ENCODE assay signal across 23 cellular contexts in the genomic region with DNA sequence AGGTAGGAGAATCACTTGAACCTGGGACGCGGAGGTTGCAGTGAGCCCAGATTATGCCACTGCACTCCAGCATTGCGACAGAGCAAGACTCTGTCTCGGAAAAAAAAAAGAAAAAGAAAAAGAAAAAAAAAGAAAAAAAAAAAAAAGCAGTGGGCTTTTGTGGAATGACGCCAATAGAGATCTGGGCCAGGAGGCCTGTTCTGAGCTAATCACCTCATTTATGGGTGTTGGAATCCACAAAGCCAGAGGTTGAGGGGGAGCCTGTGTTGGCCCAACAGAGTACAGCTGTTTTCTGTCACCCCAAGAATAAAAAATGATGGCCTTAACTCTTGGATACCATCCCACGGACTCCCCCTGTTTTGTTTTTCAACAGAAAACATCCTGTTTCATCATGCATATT. TPM values are rescaled to one million over a fixed set of nuclear protein-coding genes. Genes with fewer than 3 reads are reported as not detected.
A peak's percentile ranks its signal among the peaks of the same experiment; 100 is the strongest.
DNase-seq lines count a peak whose midpoint lies in the region; ATAC-seq, FAIRE-seq and TF ChIP-seq lines count a peak whose summit lies in the region.
"Had no signal": no experiment of that assay in that cellular context is flagged by ENCODE, and none has a peak within 500 bp of the region (broad histone marks: within the 10 kb centered on the region; RNA-seq: fewer than 3 reads in every experiment).

No MANE protein-coding gene starts in this region.

- no peak for DNase-seq in CD4-positive, alpha-beta T cell
- DNase-seq in hepatocyte (ENCODE audit: low spot score) (no peak), sigmoid colon (peak; percentile 85), NCI-H2227 treated with DMSO at 0.1 percent for 48 hours (lab: John Stamatoyannopoulos, UW) (no peak)
- DNase-seq in activated CD4-positive, CD25-positive, alpha-beta regulatory T cell treated with anti-CD3 and anti-CD28 coated beads, Interleukin-2, amount 50 U/mL, for 72 hours: no peak
- DNase-seq: activated CD4-positive, alpha-beta T cell treated with anti-CD3 and anti-CD28 coated beads for 4 hours; activated naive CD4-positive, alpha-beta T cell; amygdala; DMS 273 treated with DMSO at 0.1 percent for 48 hours; effector CD8-positive, alpha-beta T cell; hippocampal formation; islet precursor cell; NCI-H2081; NCI-H524; RPMI8226; stimulated activated naive CD4-positive, alpha-beta T cell; trophoblast cell had no signal

- H3K9me2 ChIP-seq in hepatocyte (replicated peaks; ENCODE audit: insufficient read depth): no peaks in the 10 kb centered on the region

- no peak for TF ChIP-seq CTCF in CD4-positive, alpha-beta T cell (IDR thresholded peaks at IDR 0.05)
- TF ChIP-seq CTCF in hepatocyte (IDR thresholded peaks at IDR 0.05; ENCODE audit: poor library complexity) (no peak), sigmoid colon (IDR thresholded peaks at IDR 0.05) (no peak)

- no peaks in the 10 kb centered on the region for H3K9me3 Mint-ChIP-seq in CD4-positive, alpha-beta T cell
- no peaks in the 10 kb centered on the region for H3K9me3 Mint-ChIP-seq in stimulated activated memory B cell treated with anti-CD40 and anti-IgM and Interleukin-4, amounts not matched to agents 10 μg/mL and 1 μg/mL and 100 μg/mL, for 72 hours

- intact Hi-C loops in CD4-positive, alpha-beta T cell (cut with DNase I, micrococcal nuclease): no loop called here
- intact Hi-C loops in sigmoid colon (cut with DNase I): no loop called here

- TF ChIP-seq POLR2A in sigmoid colon (IDR thresholded peaks at IDR 0.05): no peak
- TF ChIP-seq POLR2A in GM18505 (IDR thresholded peaks at IDR 0.05; ENCODE audit: borderline replicate concordance, extremely low read depth, insufficient read depth, insufficient read length): no peak

- no peak overlapping the region for H3K4me3 ChIP-seq in hepatocyte
- H3K4me3 ChIP-seq in sigmoid colon: no peak overlapping the region
- H3K4me3 ChIP-seq: BLaER1 treated with 17β-estradiol and CSF1 and Interleukin-3, amounts not matched to agents 10 nM and 100 nM had no signal

- peak overlapping the region; percentile 80 for H3K27ac Mint-ChIP-seq in CD4-positive, alpha-beta T cell
- H3K27ac Mint-ChIP-seq in stimulated activated memory B cell treated with anti-CD40 and anti-IgM and Interleukin-4, amounts not matched to agents 10 μg/mL and 1 μg/mL and 100 μg/mL, for 72 hours: no peak overlapping the region

- H3K4me2 ChIP-seq in hepatocyte: no peak overlapping the region
- H3K4me2 ChIP-seq: KMS-11 had no signal

- no peak overlapping the region for H3K4me3 Mint-ChIP-seq in CD4-positive, alpha-beta T cell
- H3K4me3 Mint-ChIP-seq in stimulated activated memory B cell treated with anti-CD40 and anti-IgM and Interleukin-4, amounts not matched to agents 10 μg/mL and 1 μg/mL and 100 μg/mL, for 72 hours: no peak overlapping the region

- no peak for ATAC-seq in CD4-positive, alpha-beta T cell (ENCODE audit: poor library complexity)
- ATAC-seq in stimulated activated memory B cell treated with anti-CD40 and anti-IgM and Interleukin-4, amounts not matched to agents 10 μg/mL and 1 μg/mL and 100 μg/mL, for 72 hours: no peak
- ATAC-seq in GM18505 (IDR thresholded peaks at IDR 0.05; ENCODE audit: unreplicated experiment): no peak

- WGBS in hepatocyte (ENCODE audit: low lambda C conversion rate, missing lambda C conversion rate): 84% methylated on average over 6 of the region's 6 CpGs
- 79 to 89% methylated on average over 6 of the region's 6 CpGs for WGBS in sigmoid colon, 2 donors

- peaks cover 47% of the 10 kb centered on the region for H3K36me3 Mint-ChIP-seq in CD4-positive, alpha-beta T cell (ENCODE audit: low read depth)
- H3K36me3 Mint-ChIP-seq in stimulated activated memory B cell treated with anti-CD40 and anti-IgM and Interleukin-4, amounts not matched to agents 10 μg/mL and 1 μg/mL and 100 μg/mL, for 72 hours: peaks cover 25% of the 10 kb centered on the region

- H3K79me2 ChIP-seq in hepatocyte: peaks cover 50% of the 10 kb centered on the region

- peaks cover 80% of the 10 kb centered on the region for H3K4me1 Mint-ChIP-seq in CD4-positive, alpha-beta T cell (ENCODE audit: low read depth)
- H3K4me1 Mint-ChIP-seq in stimulated activated memory B cell treated with anti-CD40 and anti-IgM and Interleukin-4, amounts not matched to agents 10 μg/mL and 1 μg/mL and 100 μg/mL, for 72 hours: peaks cover 55% of the 10 kb centered on the region

- POLR2A ChIA-PET in CD4-positive, alpha-beta T cell (lab: Charles Lee): no interaction called here

- H3K4me1 ChIP-seq in hepatocyte (ENCODE audit: insufficient read depth) (no peaks in the 10 kb centered on the region), sigmoid colon (peaks cover 0 to 5% (median 0%) of the 10 kb centered on the region in 4 donors)

- CTCF ChIA-PET in CD4-positive, alpha-beta T cell (lab: Charles Lee): interaction anchor here (0.7 to 1.5 kb wide), 3 partner anchors 15 to 155 kb away, joined by 3 to 4 read pairs (median 3); partner anchors contain the start of gene C9orf40

- H3K27ac ChIP-seq in CD4-positive, alpha-beta T cell (ENCODE audit: low read depth, low read length): no peak overlapping the region
- H3K27ac ChIP-seq in hepatocyte (peak overlapping the region; percentile 37), sigmoid colon (peak overlapping the region in 3 of 4 donors; percentile 33 to 50 (median 35))
- H3K27ac ChIP-seq: BLaER1 treated with 17β-estradiol and CSF1 and Interleukin-3, amounts not matched to agents 10 nM and 100 nM; KMS-11 had no signal

- TF ChIP-seq EP300 in sigmoid colon (IDR thresholded peaks at IDR 0.05): no peak

- H3K27me3 ChIP-seq in CD4-positive, alpha-beta T cell (ENCODE audit: control insufficient read depth, insufficient read depth, low read length): no peaks in the 10 kb centered on the region
- H3K27me3 ChIP-seq in hepatocyte (no peaks in the 10 kb centered on the region), sigmoid colon (no peaks in the 10 kb centered on the region)
- H3K27me3 ChIP-seq: BLaER1 treated with 17β-estradiol and CSF1 and Interleukin-3, amounts not matched to agents 10 nM and 100 nM had no signal

- peak; percentile 95 for FAIRE-seq in endometrium (lab: Jason Lieb, UNC)
- FAIRE-seq: TTC549 had no signal

- H3K27me3 Mint-ChIP-seq in CD4-positive, alpha-beta T cell: no peaks in the 10 kb centered on the region
- H3K27me3 Mint-ChIP-seq in stimulated activated memory B cell treated with anti-CD40 and anti-IgM and Interleukin-4, amounts not matched to agents 10 μg/mL and 1 μg/mL and 100 μg/mL, for 72 hours: no peaks in the 10 kb centered on the region

- no peaks in the 10 kb centered on the region for H4K20me1 ChIP-seq in hepatocyte (ENCODE audit: insufficient read depth, poor library complexity, severe bottlenecking)

- no peaks in the 10 kb centered on the region for H3K9me3 ChIP-seq in CD4-positive, alpha-beta T cell (ENCODE audit: control insufficient read depth, low read length)
- no peaks in the 10 kb centered on the region for H3K9me3 ChIP-seq in hepatocyte (ENCODE audit: low read depth)
- no peaks in the 10 kb centered on the region for H3K9me3 ChIP-seq in sigmoid colon
- H3K9me3 ChIP-seq: BLaER1 treated with 17β-estradiol and CSF1 and Interleukin-3, amounts not matched to agents 10 nM and 100 nM had no signal

- no peak overlapping the region for H2AFZ ChIP-seq in hepatocyte

- H3K36me3 ChIP-seq in hepatocyte (replicated peaks; ENCODE audit: insufficient read depth, low read depth) (no peaks in the 10 kb centered on the region), sigmoid colon (no peaks in the 10 kb centered on the region)

RNA-seq across cellular contexts. Expression of gene OSTF1, which starts 18.5 kb away (rescaled TPM):
- 10 to 100 TPM; 31.3 to 32.8 TPM for total RNA-seq in CD4-positive, alpha-beta T cell
- total RNA-seq in hepatocyte: 22.4 and 25.3 TPM in 2 replicates
- polyA plus RNA-seq in hepatocyte: 29.1 and 30.3 TPM in 2 replicates
- total RNA-seq in sigmoid colon: 10 to 100 TPM; 11.0 to 20.7 (median 17.2) TPM
- polyA plus RNA-seq in sigmoid colon: 100 to 1,000 TPM in 1 of 3 donors, 10 to 100 TPM in 2; 55.1 to 105 (median 66.1) TPM

RNA-seq across cellular contexts. Expression of gene NMRK1, which starts 18.9 kb away (rescaled TPM):
- 10 to 100 TPM; 45.3 to 46.5 TPM for total RNA-seq in CD4-positive, alpha-beta T cell
- total RNA-seq in hepatocyte: 13.6 and 18.5 TPM in 2 replicates
- 14.1 and 16.1 TPM in 2 replicates for polyA plus RNA-seq in hepatocyte
- total RNA-seq in sigmoid colon: 10 to 100 TPM in 2 of 4 donors, 1 to 10 TPM in 2; 5.6 to 27.5 (median 10.3) TPM
- 10 to 100 TPM; 21.0 to 53.9 (median 38.4) TPM for polyA plus RNA-seq in sigmoid colon
